In genomic region chr3:186930143-186930638, GRCh38 we compare ENCODE assay signal across 8 cellular contexts. TPM values are rescaled to one million over a fixed set of nuclear protein-coding genes. Genes with fewer than 3 reads are reported as not detected.
A peak's percentile ranks its signal among the peaks of the same experiment; 100 is the strongest.
DNase-seq lines count a peak whose midpoint lies in the region; ATAC-seq, FAIRE-seq and TF ChIP-seq lines count a peak whose summit lies in the region.

Gene ST6GAL1 (plus strand): TSS chr3:186930526. CDS start chr3:187042704, 112,178 bp downstream.

- DNase-seq in GM13976 (ENCODE audit: low spot score) (peak; percentile 87), NCI-H510A treated with DMSO at 0.1 percent for 48 hours (lab: John Stamatoyannopoulos, UW) (peak; percentile 51), H1 (ENCODE audit: low read depth in 1 of 2, low spot score in 2 of 2) (peak; percentile 82 to 88), memory B cell (ENCODE audit: low spot score in 2 of 2) (peak; percentile 52 to 73), NCI-H2107 treated with DMSO at 0.1 percent for 48 hours (lab: John Stamatoyannopoulos, UW; ENCODE audit: unreplicated experiment) (no peak)
- DNase-seq in stimulated activated CD8-positive, alpha-beta memory T cell treated with anti-CD3 and anti-CD28 coated beads, Interleukin-15, amount 100 ng/mL, for 1 hour (ENCODE audit: low read depth): peak; percentile 29

- no peaks in the 10 kb centered on the region for H3K27me3 Mint-ChIP-seq in memory B cell

- H3K4me3 ChIP-seq in H1 (ENCODE audit: extremely low read depth in 1 of 4, insufficient read depth in 2 of 4, low read depth in 3 of 4, low read length in 4 of 4): peak within 1 kb of the TSS; percentile 76 to 89 (median 80)

- H3K9ac ChIP-seq in H1 (replicated peaks in 1 of 4; ENCODE audit: extremely low read depth in 1 of 4, low read depth in 3 of 4, low read length in 3 of 4): peak within 1 kb of the TSS; percentile 76 to 91 (median 86)

- no peak within 1 kb of the TSS for H2BK120ac ChIP-seq in H1 (replicated peaks; ENCODE audit: low read depth, low read length)

- H3K23ac ChIP-seq in H1 (ENCODE audit: insufficient read length): no peak within 1 kb of the TSS

- peaks cover 0 to 6% (median 0%) of the 10 kb centered on the region in 4 experiments; a peak in 2 of 7 replicates for H3K27me3 ChIP-seq in H1 (replicated peaks in 1 of 4; ENCODE audit: control insufficient read depth in 3 of 4, extremely low read depth in 1 of 4, insufficient read depth in 3 of 4, low read length in 3 of 4)

- no peaks in the 10 kb centered on the region for H3K9me3 Mint-ChIP-seq in memory B cell

- H2BK5ac ChIP-seq in H1 (ENCODE audit: low read depth, low read length): peak within 1 kb of the TSS; percentile 83

- peak within 1 kb of the TSS; percentile 85 for H3K18ac ChIP-seq in H1 (ENCODE audit: extremely low read depth, low read length)

- no peak for TF ChIP-seq EP300 in H1 (IDR thresholded peaks at IDR 0.05; ENCODE audit: borderline replicate concordance in 1 of 2, low read depth in 2 of 2, low read length in 2 of 2)

- H3K36me3 Mint-ChIP-seq in memory B cell: peaks cover 16% of the 10 kb centered on the region

- H3K27ac ChIP-seq in H1 (ENCODE audit: low read depth, low read length): peak within 1 kb of the TSS; percentile 84

- H3K4me3 Mint-ChIP-seq in memory B cell: peak within 1 kb of the TSS; percentile 97

- H2BK15ac ChIP-seq in H1 (ENCODE audit: low read length): peak within 1 kb of the TSS; percentile 99; the same call in 1 of the 2 replicates

- H4K5ac ChIP-seq in H1 (ENCODE audit: insufficient read length, low read depth, low read length): peak within 1 kb of the TSS; percentile 35

- no peaks in the 10 kb centered on the region; a peak in 1 of 4 replicates for H3K9me3 ChIP-seq in H1 (ENCODE audit: insufficient read depth in 2 of 2, low read depth in 1 of 2, low read length in 1 of 2)

- in situ Hi-C loops in GM13976 (cut with MboI; ENCODE audit: low sequenced_read_pairs, unreplicated experiment): no loop called here

- TF ChIP-seq CTCF in GM13976 (IDR thresholded peaks at IDR 0.05; ENCODE audit: borderline replicate concordance, control extremely low read depth, extremely low read depth, insufficient read depth, missing control alignments) (peak; percentile 18), H1 (IDR thresholded peaks at IDR 0.05; ENCODE audit: control extremely low read depth in 1 of 3, insufficient read depth in 1 of 3, low read depth in 1 of 3, low read length in 3 of 3) (peak; percentile 35 to 65 (median 41); a peak in 3 of 4 replicates)

- H4K91ac ChIP-seq in H1 (replicated peaks; ENCODE audit: insufficient read length, low read length): peak within 1 kb of the TSS; percentile 59

- peaks cover 0 to 21% (median 6%) of the 10 kb centered on the region in 4 experiments; a peak in 3 of 8 replicates for H3K36me3 ChIP-seq in H1 (ENCODE audit: control insufficient read depth in 2 of 4, insufficient read depth in 4 of 4, low read length in 3 of 4)

- peak within 1 kb of the TSS; percentile 40 for H3K4ac ChIP-seq in H1 (replicated peaks; ENCODE audit: insufficient read length, low read depth, low read length)

- peaks cover 16 to 38% of the 10 kb centered on the region in 2 experiments for H3K79me2 ChIP-seq in H1 (ENCODE audit: control insufficient read depth in 1 of 2, insufficient read depth in 2 of 2, low read length in 2 of 2)

- peak within 1 kb of the TSS; percentile 97 for H4K8ac ChIP-seq in H1 (ENCODE audit: extremely low read depth, insufficient read depth, low read length)

- peaks cover 40% of the 10 kb centered on the region for H3K4me1 Mint-ChIP-seq in memory B cell

- H2AK5ac ChIP-seq in H1 (ENCODE audit: low read depth, low read length): 0 out of 2 replicates have a peak within 1 kb of the TSS, but pooled peaks have one; percentile 20

- peak; percentile 68 for ATAC-seq in HG02678 (IDR thresholded peaks at IDR 0.05; ENCODE audit: unreplicated experiment)
- peak; percentile 67 for ATAC-seq in memory B cell (ENCODE audit: low read depth)

- H2BK12ac ChIP-seq in H1 (ENCODE audit: low read depth, low read length): peak within 1 kb of the TSS; percentile 64; the same call in 1 of the 2 replicates

- peaks cover 0 to 2% of the 10 kb centered on the region in 2 experiments for H4K20me1 ChIP-seq in H1 (replicated peaks in 1 of 2; ENCODE audit: control insufficient read depth in 1 of 2, insufficient read depth in 2 of 2, low read length in 2 of 2)

- peaks cover 2% of the 10 kb centered on the region; the same call in 1 of the 2 replicates for H3K79me1 ChIP-seq in H1 (ENCODE audit: low read depth, low read length)

- 4% methylated on average over 27 of the region's 38 CpGs; no CpG with 5 or more reads in 1 of the 2 experiments for WGBS in H1 (ENCODE audit: extremely low coverage in 1 of 2, insufficient coverage in 1 of 2, insufficient read length in 1 of 2, insufficient replicate concordance in 2 of 2, low coverage in 1 of 2, low lambda C conversion rate in 2 of 2, missing lambda C conversion rate in 1 of 2), 2 experiments

- peak; percentile 28 to 65; a peak in 2 of 3 replicates for TF ChIP-seq POLR2A in H1 (IDR thresholded peaks at IDR 0.05; ENCODE audit: control extremely low read depth in 1 of 2, low read depth in 2 of 2, low read length in 2 of 2)

- peak within 1 kb of the TSS; percentile 92 for H3K27ac Mint-ChIP-seq in memory B cell

- H3K14ac ChIP-seq in H1 (ENCODE audit: insufficient read length): no peak within 1 kb of the TSS

- POLR2A ChIA-PET in activated CD8-positive, alpha-beta memory T cell treated with anti-CD3 and anti-CD28 coated beads for 36 hours (lab: Charles Lee): interaction anchor here (0.7 to 1.0 kb wide), 3 partner anchors 15 to 70 kb away, joined by 3 to 4 read pairs (median 3); no protein-coding TSS in a partner anchor
- POLR2A ChIA-PET in H1 (lab: Charles Lee; ENCODE audit: partially characterized antibody): interaction anchor here (1.0 to 3.4 kb wide), 10 partner anchors 9 to 147 kb away, joined by 3 to 17 read pairs (median 4); partner anchors contain the start of gene EIF4A2

- peak within 1 kb of the TSS; percentile 62 for H3K56ac ChIP-seq in H1 (replicated peaks; ENCODE audit: insufficient read length, low read depth, low read length)

- peak within 1 kb of the TSS; percentile 72 to 91 for H3K4me2 ChIP-seq in H1 (ENCODE audit: insufficient read depth in 1 of 2, low read depth in 2 of 2, low read length in 2 of 2)

- H2AFZ ChIP-seq in H1 (ENCODE audit: low read length): peak within 1 kb of the TSS; percentile 19; the same call in 1 of the 2 replicates

- peaks cover 15% of the 10 kb centered on the region for H3K23me2 ChIP-seq in H1 (ENCODE audit: low read depth, low read length)

- peaks cover 10 to 17% (median 14%) of the 10 kb centered on the region in 4 experiments; a peak in 6 of 7 replicates for H3K4me1 ChIP-seq in H1 (replicated peaks in 1 of 4; ENCODE audit: control insufficient read depth in 3 of 4, insufficient read depth in 4 of 4, low read length in 3 of 4)

- TF ChIP-seq RAD21 in H1 (IDR thresholded peaks at IDR 0.05 in 1 of 2, conservative IDR thresholded peaks at IDR 0.05 in 1 of 2; ENCODE audit: low read depth in 2 of 2, low read length in 2 of 2): peak; percentile 39 to 60

- H2BK20ac ChIP-seq in H1 (ENCODE audit: low read length): no peak within 1 kb of the TSS; the same call in 1 of the 2 replicates

- CTCF ChIA-PET in activated CD8-positive, alpha-beta memory T cell treated with anti-CD3 and anti-CD28 coated beads for 36 hours (lab: Charles Lee): interaction anchor here (0.6 to 2.5 kb wide), 3 partner anchors 12 to 73 kb away, joined by 3 to 6 read pairs (median 4); no protein-coding TSS in a partner anchor
- CTCF ChIA-PET in H1 (lab: Charles Lee; ENCODE audit: partially characterized antibody): interaction anchor here (0.8 to 4.7 kb wide), 10 partner anchors 9 to 314 kb away, joined by 3 to 22 read pairs (median 3); no protein-coding TSS in a partner anchor

- FAIRE-seq in H1 (lab: Jason Lieb, UNC): no peak

TF ChIP-seq in H1, 55 proteins besides CTCF, POLR2A, EP300 and RAD21 (continues in another document):
- no peak for TF ChIP-seq CTBP2 (IDR thresholded peaks at IDR 0.05; ENCODE audit: borderline replicate concordance, insufficient read depth, insufficient read length, low read length)
- peak; percentile 36; the same call in 1 of the 2 replicates for TF ChIP-seq NRF1 (IDR thresholded peaks at IDR 0.05; ENCODE audit: low read depth, low read length)
- TF ChIP-seq BRCA1 (IDR thresholded peaks at IDR 0.05; ENCODE audit: low read depth, low read length): no peak
- 0 out of 4 replicates have a peak, but pooled peaks of 1 of the 2 experiments have one; percentile 21 for TF ChIP-seq SIN3A (conservative IDR thresholded peaks at IDR 0.05 in 1 of 2, IDR thresholded peaks at IDR 0.05 in 1 of 2; ENCODE audit: low read depth in 1 of 2, low read length in 2 of 2)
- peak; percentile 72; the same call in 1 of the 2 replicates for TF ChIP-seq E2F6 (IDR thresholded peaks at IDR 0.05)
- no peak for TF ChIP-seq TCF12 (IDR thresholded peaks at IDR 0.05; ENCODE audit: low read depth, low read length)
- peak; percentile 86 for TF ChIP-seq TAF1 (IDR thresholded peaks at IDR 0.05; ENCODE audit: low read depth, low read length)
- 0 out of 2 replicates have a peak, but pooled peaks have one; percentile 45 for TF ChIP-seq YY1 (IDR thresholded peaks at IDR 0.05; ENCODE audit: low read depth, low read length)
- no peak for TF ChIP-seq MAFK (IDR thresholded peaks at IDR 0.05; ENCODE audit: low read depth, low read length)
- TF ChIP-seq KDM1A (IDR thresholded peaks at IDR 0.05; ENCODE audit: borderline replicate concordance, low read length): 0 out of 2 replicates have a peak, but pooled peaks have one; percentile 6
- no peak for TF ChIP-seq CHD1 (IDR thresholded peaks at IDR 0.05; ENCODE audit: low read depth, low read length)
- TF ChIP-seq JUND (IDR thresholded peaks at IDR 0.05; ENCODE audit: low read length): no peak
- TF ChIP-seq SIRT6 (IDR thresholded peaks at IDR 0.05; ENCODE audit: low read length): no peak

RNA-seq across cellular contexts. Expression of gene ST6GAL1, which starts in this region (rescaled TPM):
- 100 to 1,000 TPM; 101 to 104 TPM for total RNA-seq in activated CD8-positive, alpha-beta memory T cell treated with anti-CD3 and anti-CD28 coated beads for 36 hours
- total RNA-seq in H1 (2021; fragmentation: NEBNext Ultra II Directional; extraction: Animal tissue kit (Norgen Biotek cat#: 25700)): 75.9 and 80.9 TPM in 2 replicates
- polyA plus RNA-seq in H1 (2011; rRNA removed): 41.8 and 62.8 TPM in 2 replicates
- polyA plus RNA-seq in H1 (2011; cell fraction: cytosol; rRNA removed): 46.7 TPM
- polyA plus RNA-seq in H1 (2011; cell fraction: nucleus; rRNA removed): 45.9 TPM
- polyA plus RNA-seq in H1 (2012, experiment 1 of 2): 52.3 to 63.2 TPM (median 56.4 TPM) in 4 replicates
- polyA plus RNA-seq in H1 (2012, experiment 2 of 2): 24.9 TPM
- 76.2 TPM for polyA plus RNA-seq in H1 (2013, experiment 1 of 2)
- polyA plus RNA-seq in H1 (2013, experiment 2 of 2): 85.7 TPM
- 159 and 242 TPM in 2 replicates for polyA minus RNA-seq in H1 (2011; rRNA and poly(A)+ RNA removed)
- 60.2 TPM for polyA minus RNA-seq in H1 (2011; cell fraction: cytosol; rRNA and poly(A)+ RNA removed)
- polyA minus RNA-seq in H1 (2011; cell fraction: nucleus; rRNA and poly(A)+ RNA removed): 99.7 TPM
